17 cellular contexts compared by ENCODE assay signal in the genomic region with DNA sequence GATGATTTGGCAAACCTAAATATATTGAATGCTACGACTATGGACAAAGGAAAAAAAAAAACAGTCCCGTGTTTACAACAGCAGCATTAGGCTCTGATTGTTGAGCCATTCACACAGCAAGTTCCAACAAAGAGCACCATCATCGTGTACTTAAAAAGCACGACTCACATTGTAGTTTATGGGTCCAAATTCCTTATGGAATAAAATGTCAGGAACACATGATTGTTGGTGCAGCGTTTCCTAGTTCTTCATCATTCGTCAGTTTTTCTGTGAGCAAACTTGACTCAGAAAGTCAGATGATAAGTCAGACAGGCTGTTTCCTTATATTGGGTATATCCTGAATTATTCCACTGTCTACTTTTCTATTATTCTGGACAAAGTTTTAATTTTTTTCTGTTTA.
"Had no signal": no experiment of that assay in that cellular context is flagged by ENCODE, and none has a peak within 500 bp of the region (broad histone marks: within the 10 kb centered on the region; RNA-seq: fewer than 3 reads in every experiment).

No MANE protein-coding gene starts in this region.

- H3K27me3 ChIP-seq: brain microvascular endothelial cell, gastrocnemius medialis, thyroid gland had no signal

- H3K27ac ChIP-seq: brain microvascular endothelial cell, coronary artery, esophagus muscularis mucosa, gastrocnemius medialis, heart left ventricle, thyroid gland had no signal

- H3K4me1 Mint-ChIP-seq: natural killer cell had no signal

- DNase-seq: activated CD4-positive, alpha-beta T cell treated with anti-CD3 and anti-CD28 coated beads, Interleukin-2, amount 10 ng/mL, durations not matched to agents 7 days and 5 days; activated CD8-positive, alpha-beta T cell treated with anti-CD3 and anti-CD28 coated beads, Interleukin-2, amount 10 ng/mL, durations not matched to agents 7 days and 5 days; activated naive CD4-positive, alpha-beta T cell treated with anti-CD3 and anti-CD28 coated beads for 36 hours; activated T-cell treated with anti-CD3 and anti-CD28 coated beads, Interleukin-2, amount 50 U/mL, for 4 hours; aorta; brain microvascular endothelial cell; gastrocnemius medialis; heart left ventricle; immature natural killer cell; mesendoderm; natural killer cell; stimulated activated naive CD4-positive, alpha-beta T cell; SW 1271; thyroid gland had no signal

- H3K36me3 ChIP-seq: brain microvascular endothelial cell, esophagus muscularis mucosa, gastrocnemius medialis, heart left ventricle, thyroid gland had no signal

- H3K4me3 Mint-ChIP-seq: activated CD4-positive, alpha-beta T cell treated with anti-CD3 and anti-CD28 coated beads, Interleukin-2, amount 10 ng/mL, durations not matched to agents 7 days and 5 days; activated CD8-positive, alpha-beta T cell treated with anti-CD3 and anti-CD28 coated beads, Interleukin-2, amount 10 ng/mL, durations not matched to agents 7 days and 5 days; activated naive CD4-positive, alpha-beta T cell treated with anti-CD3 and anti-CD28 coated beads for 36 hours; activated T-cell treated with anti-CD3 and anti-CD28 coated beads, Interleukin-2, amount 50 U/mL, for 4 hours; immature natural killer cell; natural killer cell; T-helper 2 cell treated with Interferon-gamma antibody and Interleukin-4, amounts not matched to agents 5 μg/mL and 100 μg/mL, for 36 hours had no signal

- H3K27ac Mint-ChIP-seq: activated CD4-positive, alpha-beta T cell treated with anti-CD3 and anti-CD28 coated beads, Interleukin-2, amount 10 ng/mL, durations not matched to agents 7 days and 5 days; activated CD8-positive, alpha-beta T cell treated with anti-CD3 and anti-CD28 coated beads, Interleukin-2, amount 10 ng/mL, durations not matched to agents 7 days and 5 days; activated naive CD4-positive, alpha-beta T cell treated with anti-CD3 and anti-CD28 coated beads for 36 hours; immature natural killer cell; natural killer cell; T-helper 2 cell treated with Interferon-gamma antibody and Interleukin-4, amounts not matched to agents 5 μg/mL and 100 μg/mL, for 36 hours had no signal

- H3K9me3 Mint-ChIP-seq: activated CD4-positive, alpha-beta T cell treated with anti-CD3 and anti-CD28 coated beads, Interleukin-2, amount 10 ng/mL, durations not matched to agents 7 days and 5 days; activated naive CD4-positive, alpha-beta T cell treated with anti-CD3 and anti-CD28 coated beads for 36 hours; activated T-cell treated with anti-CD3 and anti-CD28 coated beads, Interleukin-2, amount 50 U/mL, for 4 hours; immature natural killer cell; natural killer cell; T-helper 2 cell treated with Interferon-gamma antibody and Interleukin-4, amounts not matched to agents 5 μg/mL and 100 μg/mL, for 36 hours had no signal

- H3K36me3 Mint-ChIP-seq: natural killer cell had no signal

- H3K4me3 ChIP-seq: coronary artery, esophagus muscularis mucosa, gastrocnemius medialis, heart left ventricle, thyroid gland had no signal

- H3K4me1 ChIP-seq: esophagus muscularis mucosa, gastrocnemius medialis, heart left ventricle had no signal

- H3K9me3 ChIP-seq: esophagus muscularis mucosa, gastrocnemius medialis, heart left ventricle, thyroid gland had no signal

- ATAC-seq: activated CD8-positive, alpha-beta T cell treated with anti-CD3 and anti-CD28 coated beads, Interleukin-2, amount 10 ng/mL, durations not matched to agents 7 days and 5 days; activated T-cell treated with anti-CD3 and anti-CD28 coated beads, Interleukin-2, amount 50 U/mL, for 4 hours; gastrocnemius medialis; heart left ventricle; natural killer cell had no signal
